In the genomic region with DNA sequence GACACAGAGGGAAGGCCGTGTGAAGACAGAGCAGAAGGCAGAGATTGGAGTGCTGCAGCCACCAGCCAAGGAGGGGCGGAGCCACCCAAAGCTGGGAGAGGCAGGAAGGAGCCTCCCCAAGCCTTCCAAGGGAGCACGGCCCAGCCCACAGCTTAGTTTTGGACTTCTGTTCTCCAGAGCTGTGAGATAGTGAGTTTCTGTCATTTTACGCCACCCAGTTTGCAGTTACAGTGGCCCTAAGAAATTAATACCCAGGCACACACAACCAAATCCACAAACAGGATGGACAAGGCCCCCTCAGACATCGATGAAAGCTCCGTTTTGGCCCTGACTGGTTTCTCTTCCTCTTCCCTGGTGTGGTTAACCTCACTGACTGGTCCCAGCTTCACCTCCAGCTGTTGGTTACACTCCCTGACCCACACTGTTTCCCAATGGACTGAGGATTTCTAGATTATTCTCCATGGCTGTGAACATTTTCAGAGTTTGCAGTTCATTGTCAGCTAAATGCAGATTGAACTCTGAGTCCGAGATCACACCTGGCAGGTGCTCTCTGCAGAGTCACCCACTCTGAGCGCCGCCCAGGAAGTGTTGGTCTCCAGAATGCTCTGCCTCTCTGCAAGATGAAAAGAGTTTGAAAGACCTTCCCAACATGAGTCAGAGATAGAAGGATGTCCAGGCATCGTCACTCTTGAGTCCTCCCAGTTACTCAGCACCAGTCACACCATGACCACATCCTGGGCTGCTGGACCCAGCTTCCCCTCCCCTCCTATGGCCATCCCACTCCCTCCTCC, we compare ENCODE assay signal across 10 cellular contexts.
A peak's percentile ranks its signal among the peaks of the same experiment; 100 is the strongest.
DNase-seq lines count a peak whose midpoint lies in the region; ATAC-seq and TF ChIP-seq lines count a peak whose summit lies in the region.
"Had no signal": no experiment of that assay in that cellular context is flagged by ENCODE, and none has a peak within 500 bp of the region (broad histone marks: within the 10 kb centered on the region; RNA-seq: fewer than 3 reads in every experiment).

No MANE protein-coding gene starts in this region.

- intact Hi-C loops in stomach (cut with DNase I; ENCODE audit: low total_unique reads), result no loop called here

- TF ChIP-seq CTCF in HL-60 (IDR thresholded peaks at IDR 0.05; ENCODE audit: insufficient read depth, low read length) (no peak), fibroblast of villous mesenchyme (IDR thresholded peaks at IDR 0.05; ENCODE audit: insufficient read depth, low read depth, low read length) (no peak), stomach (IDR thresholded peaks at IDR 0.05) (no peak)

- TF ChIP-seq EP300 in stomach (IDR thresholded peaks at IDR 0.05), result no peak

- H3K27ac ChIP-seq in HL-60 (replicated peaks), result no peak overlapping the region
- peak overlapping the region in 1 of 5 donors; percentile 38 for H3K27ac ChIP-seq in stomach

- H3K9me3 ChIP-seq in stomach, result no peaks in the 10 kb centered on the region
- H3K9me3 ChIP-seq: adrenal gland had no signal

- whole genome bisulfite sequencing in stomach, 5 donors, result 49 to 58% (median 51%) methylated on average over 10 of the region's 10 CpGs

- ATAC-seq in GM18505 (IDR thresholded peaks at IDR 0.05; ENCODE audit: unreplicated experiment), result no peak

- TF ChIP-seq POLR2A in stomach (IDR thresholded peaks at IDR 0.05) (no peak), GM18505 (IDR thresholded peaks at IDR 0.05; ENCODE audit: borderline replicate concordance, extremely low read depth, insufficient read depth, insufficient read length) (no peak)

- no peaks in the 10 kb centered on the region for H3K36me3 ChIP-seq in stomach
- H3K36me3 ChIP-seq: adrenal gland had no signal

- peaks cover 0 to 7% (median 4%) of the 10 kb centered on the region in 4 donors for H3K4me1 ChIP-seq in stomach
- H3K4me1 ChIP-seq: adrenal gland had no signal

- peak; percentile 13 to 30 for DNase-seq in HL-60 (ENCODE audit: low read depth in 1 of 2, low spot score in 1 of 2)
- DNase-seq in SKM-1 treated with dmso at 0.1 percent for 144 hours (lab: John Stamatoyannopoulos, UW; ENCODE audit: unreplicated experiment), result peak; percentile 58
- DNase-seq in fibroblast of villous mesenchyme (ENCODE audit: low read depth), result peak; percentile 71
- peak; percentile 25 for DNase-seq in stomach
- DNase-seq in nucleus accumbens (lab: John Stamatoyannopoulos, UW), result no peak
- DNase-seq in HUDEP-2 (lab: John Stamatoyannopoulos, UW; ENCODE audit: unreplicated experiment in 76 of 76), result no peak
- DNase-seq: naive B cell, NCI-H526 treated with DMSO at 0.1 percent for 48 hours had no signal

- no peak overlapping the region for H3K4me3 ChIP-seq in HL-60 (replicated peaks; ENCODE audit: insufficient read depth, low read length)
- H3K4me3 ChIP-seq in fibroblast of villous mesenchyme (ENCODE audit: low read depth, low read length), result no peak overlapping the region
- no peak overlapping the region for H3K4me3 ChIP-seq in stomach
- H3K4me3 ChIP-seq: adrenal gland had no signal

- H3K27me3 ChIP-seq in HL-60 (ENCODE audit: insufficient read depth, poor library complexity, severe bottlenecking) (no peaks in the 10 kb centered on the region), stomach (peaks cover 0 to 11% (median 0%) of the 10 kb centered on the region in 3 donors)
- H3K27me3 ChIP-seq: adrenal gland had no signal

Comparison
In these comparisons a context has a peak if more than half of its experiments do, and no peak if none do; other contexts are left out.
1. DNase-seq: peak in HL-60 (2 of 2), SKM-1 treated with dmso at 0.1 percent for 144 hours (single experiment), fibroblast of villous mesenchyme (single experiment) and stomach (single experiment); none in nucleus accumbens (0 of 56) and HUDEP-2 (0 of 76).